24 cellular contexts compared by ENCODE assay signal in genomic region chr2:133314761-133315160, GRCh38.
"Had no signal": no experiment of that assay in that cellular context is flagged by ENCODE, and none has a peak within 500 bp of the region (broad histone marks: within the 10 kb centered on the region; RNA-seq: fewer than 3 reads in every experiment).

No MANE protein-coding gene starts in this region.

- H3K9me3 ChIP-seq: esophagus muscularis mucosa, gastrocnemius medialis, left ventricle myocardium inferior, lower lobe of right lung, right atrium auricular region, sigmoid colon, stomach, thoracic aorta, transverse colon had no signal

- ATAC-seq: gastrocnemius medialis; left cardiac atrium; lower lobe of right lung; natural killer cell treated with Interleukin-12 subunit alpha and Interleukin-12 subunit beta and Interleukin-15 and Interleukin-18, amount 100 ng/mL, for 72 hours had no signal

- H3K27me3 Mint-ChIP-seq: natural killer cell treated with Interleukin-12 subunit alpha and Interleukin-12 subunit beta and Interleukin-15 and Interleukin-18, amount 100 ng/mL, for 72 hours had no signal

- H3K36me3 ChIP-seq: esophagus muscularis mucosa, gastrocnemius medialis, left ventricle myocardium inferior, lower lobe of right lung, right atrium auricular region, sigmoid colon, stomach, thoracic aorta, transverse colon had no signal

- H3K27ac Mint-ChIP-seq: memory B cell; natural killer cell treated with Interleukin-12 subunit alpha and Interleukin-12 subunit beta and Interleukin-15 and Interleukin-18, amount 100 ng/mL, for 72 hours had no signal

- H3K27ac ChIP-seq: dorsolateral prefrontal cortex, epithelial cell of prostate, esophagus muscularis mucosa, gastrocnemius medialis, left ventricle myocardium inferior, lower lobe of right lung, right atrium auricular region, sigmoid colon, skin epidermis, stomach, thoracic aorta, transverse colon had no signal

- H3K4me3 Mint-ChIP-seq: memory B cell; natural killer cell treated with Interleukin-12 subunit alpha and Interleukin-12 subunit beta and Interleukin-15 and Interleukin-18, amount 100 ng/mL, for 72 hours had no signal

- DNase-seq: cortex of kidney; dorsolateral prefrontal cortex; effector CD8-positive, alpha-beta T cell; gastrocnemius medialis; glutamatergic neuron; kidney; left cardiac atrium; left ventricle myocardium inferior; lower lobe of right lung; midbrain; posterior cingulate gyrus; sigmoid colon; stimulated activated CD4-positive, alpha-beta T cell treated with anti-CD3 and anti-CD28 coated beads, Interleukin-2, amount 100 ng/mL, for 24 hours; stimulated activated naive CD4-positive, alpha-beta T cell; stomach; substantia nigra; transverse colon had no signal

- H3K4me1 ChIP-seq: esophagus muscularis mucosa, gastrocnemius medialis, left ventricle myocardium inferior, lower lobe of right lung, right atrium auricular region, stomach, transverse colon had no signal

- H3K27me3 ChIP-seq: dorsolateral prefrontal cortex, esophagus muscularis mucosa, gastrocnemius medialis, right atrium auricular region, sigmoid colon, stomach, transverse colon had no signal

- H3K4me3 ChIP-seq: dorsolateral prefrontal cortex, esophagus muscularis mucosa, gastrocnemius medialis, left ventricle myocardium inferior, lower lobe of right lung, right atrium auricular region, sigmoid colon, skin epidermis, stomach, thoracic aorta, transverse colon had no signal

- H3K36me3 Mint-ChIP-seq: memory B cell; natural killer cell treated with Interleukin-12 subunit alpha and Interleukin-12 subunit beta and Interleukin-15 and Interleukin-18, amount 100 ng/mL, for 72 hours had no signal
